ENCODE assay signal across 21 cellular contexts in the genomic region with DNA sequence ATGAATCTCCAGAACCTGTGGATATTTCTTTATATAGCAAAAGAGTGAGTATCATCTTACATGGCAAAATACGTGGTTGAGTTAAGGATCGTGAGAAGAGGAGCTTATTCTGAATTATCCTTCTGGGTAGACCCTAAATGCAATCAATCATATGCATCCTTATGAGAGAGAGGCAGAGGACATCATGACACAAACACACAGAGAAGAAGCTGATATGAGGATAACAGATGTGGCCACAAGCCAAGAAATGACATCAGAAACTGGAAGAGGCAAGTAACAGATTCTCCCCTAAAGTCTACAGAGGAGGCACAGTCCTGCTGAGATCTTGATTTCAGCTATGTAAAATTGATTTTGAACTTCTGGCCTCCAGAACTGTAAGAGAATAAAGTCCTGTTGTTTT.
DNase-seq lines count a peak whose midpoint lies in the region; ATAC-seq and TF ChIP-seq lines count a peak whose summit lies in the region.
"Had no signal": no experiment of that assay in that cellular context is flagged by ENCODE, and none has a peak within 500 bp of the region (broad histone marks: within the 10 kb centered on the region; RNA-seq: fewer than 3 reads in every experiment).

No MANE protein-coding gene starts in this region.

- CTCF ChIA-PET in activated naive CD4-positive, alpha-beta T cell treated with anti-CD3 and anti-CD28 coated beads, Interleukin-2, amount 10 ng/mL, durations not matched to agents 7 days and 5 days (lab: Charles Lee): no interaction called here

- TF ChIP-seq EP300 in ovary (IDR thresholded peaks at IDR 0.05): no peak

- intact Hi-C loops in ovary (cut with DNase I): no loop called here

- no peak overlapping the region for H3K4me3 Mint-ChIP-seq in activated naive CD4-positive, alpha-beta T cell treated with anti-CD3 and anti-CD28 coated beads, Interleukin-2, amount 10 ng/mL, durations not matched to agents 7 days and 5 days
- H3K4me3 Mint-ChIP-seq: CD8-positive, alpha-beta memory T cell; naive thymus-derived CD8-positive, alpha-beta T cell had no signal

- H3K4me3 ChIP-seq in brain microvascular endothelial cell (ENCODE audit: low read depth, low read length) (no peak overlapping the region), ovary (no peak overlapping the region)
- H3K4me3 ChIP-seq: GM23248, K562, smooth muscle cell had no signal

- no peaks in the 10 kb centered on the region for H3K4me1 ChIP-seq in ovary (ENCODE audit: insufficient read depth)

- H3K27ac ChIP-seq in brain microvascular endothelial cell (no peak overlapping the region), ovary (no peak overlapping the region)
- H3K27ac ChIP-seq: GM23248 had no signal

- TF ChIP-seq POLR2A in ovary (IDR thresholded peaks at IDR 0.05): no peak

- peaks cover 2% of the 10 kb centered on the region for H3K9me3 Mint-ChIP-seq in activated naive CD4-positive, alpha-beta T cell treated with anti-CD3 and anti-CD28 coated beads, Interleukin-2, amount 10 ng/mL, durations not matched to agents 7 days and 5 days

- H3K36me3 ChIP-seq in brain microvascular endothelial cell (replicated peaks) (no peaks in the 10 kb centered on the region), ovary (no peaks in the 10 kb centered on the region)

- H3K27ac Mint-ChIP-seq in activated naive CD4-positive, alpha-beta T cell treated with anti-CD3 and anti-CD28 coated beads, Interleukin-2, amount 10 ng/mL, durations not matched to agents 7 days and 5 days: no peak overlapping the region
- H3K27ac Mint-ChIP-seq: CD8-positive, alpha-beta memory T cell; naive thymus-derived CD8-positive, alpha-beta T cell; progenitor cell of endocrine pancreas had no signal

- WGBS in ovary, 3 donors: 71 to 81% (median 72%) methylated on average over 2 of the region's 2 CpGs

- no peaks in the 10 kb centered on the region for H3K4me1 Mint-ChIP-seq in activated naive CD4-positive, alpha-beta T cell treated with anti-CD3 and anti-CD28 coated beads, Interleukin-2, amount 10 ng/mL, durations not matched to agents 7 days and 5 days
- H3K4me1 Mint-ChIP-seq: CD8-positive, alpha-beta memory T cell; naive thymus-derived CD8-positive, alpha-beta T cell had no signal

- H3K27me3 ChIP-seq in brain microvascular endothelial cell (replicated peaks) (no peaks in the 10 kb centered on the region), ovary (no peaks in the 10 kb centered on the region)

- TF ChIP-seq CTCF in brain microvascular endothelial cell (IDR thresholded peaks at IDR 0.05; ENCODE audit: low read depth, low read length, missing control alignments) (no peak), ovary (IDR thresholded peaks at IDR 0.05) (no peak)

- no peaks in the 10 kb centered on the region for H3K9me3 ChIP-seq in ovary

- DNase-seq in A172 (ENCODE audit: low spot score) (peak; percentile 40), NCI-H446 (lab: John Stamatoyannopoulos, UW) (peak; percentile 72 to 88), brain microvascular endothelial cell (peak; percentile 68), ovary (no peak), middle frontal gyrus (ENCODE audit: extremely low spot score, low spot score) (no peak)
- no peak for DNase-seq in activated naive CD4-positive, alpha-beta T cell treated with anti-CD3 and anti-CD28 coated beads, Interleukin-2, amount 10 ng/mL, durations not matched to agents 7 days and 5 days
- DNase-seq: activated CD4-positive, alpha-beta T cell treated with anti-CD3 and anti-CD28 coated beads for 1 hour; activated gamma-delta T cell; CD8-positive, alpha-beta memory T cell; dermis blood vessel endothelial cell; GF-D8; naive thymus-derived CD8-positive, alpha-beta T cell; NCI-H1105; NCI-H345; T-helper 9 cell had no signal

- in situ Hi-C loops in brain microvascular endothelial cell (cut with HindIII; ENCODE audit: low pct_ligation_motif_present, low sequenced_read_pairs): no loop called here

- H3K36me3 Mint-ChIP-seq in activated naive CD4-positive, alpha-beta T cell treated with anti-CD3 and anti-CD28 coated beads, Interleukin-2, amount 10 ng/mL, durations not matched to agents 7 days and 5 days: no peaks in the 10 kb centered on the region
- H3K36me3 Mint-ChIP-seq: CD8-positive, alpha-beta memory T cell; naive thymus-derived CD8-positive, alpha-beta T cell had no signal

- no peaks in the 10 kb centered on the region for H3K27me3 Mint-ChIP-seq in activated naive CD4-positive, alpha-beta T cell treated with anti-CD3 and anti-CD28 coated beads, Interleukin-2, amount 10 ng/mL, durations not matched to agents 7 days and 5 days
- H3K27me3 Mint-ChIP-seq: CD8-positive, alpha-beta memory T cell; naive thymus-derived CD8-positive, alpha-beta T cell; progenitor cell of endocrine pancreas had no signal

- ATAC-seq in GM18511 (IDR thresholded peaks at IDR 0.05; ENCODE audit: unreplicated experiment): peak; percentile 47
- ATAC-seq in HG02885 (IDR thresholded peaks at IDR 0.05; ENCODE audit: poor library complexity, unreplicated experiment): no peak
- ATAC-seq: K562; naive thymus-derived CD8-positive, alpha-beta T cell had no signal

Comparison
In these comparisons a context has a peak if more than half of its experiments do, and no peak if none do; other contexts are left out.
1. DNase-seq: peak in A172 (single experiment), NCI-H446 (2 of 2) and brain microvascular endothelial cell (single experiment); none in ovary (0 of 5), middle frontal gyrus (single experiment) and activated naive CD4-positive, alpha-beta T cell treated with anti-CD3 and anti-CD28 coated beads, Interleukin-2, amount 10 ng/mL, durations not matched to agents 7 days and 5 days (single experiment).